ENCODE assay signal across 1 cellular context in the genomic region with DNA sequence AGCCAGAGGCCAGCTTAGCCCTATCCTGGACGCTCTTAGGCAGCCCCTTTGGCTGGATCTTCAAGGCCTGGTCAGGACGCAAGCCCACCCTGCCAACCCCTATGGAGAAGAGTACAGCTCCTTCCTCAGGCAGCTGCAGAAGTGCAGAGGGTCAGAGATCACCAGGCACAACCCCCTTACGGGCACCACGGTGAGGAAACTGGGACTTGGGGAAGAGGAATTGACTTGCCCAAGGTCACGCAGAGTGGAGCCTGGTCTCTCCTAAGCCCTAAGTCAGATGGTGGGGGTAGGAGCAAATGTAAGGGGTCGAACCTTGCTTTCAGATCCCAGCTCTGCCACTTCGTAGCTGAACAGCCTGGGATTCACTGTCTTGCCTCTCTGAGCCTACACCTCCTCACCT.
TF ChIP-seq lines count a peak whose summit lies in the region.

No MANE protein-coding gene starts in this region.

TF ChIP-seq in GM12878, 131 proteins besides CTCF, POLR2A, EP300 and RAD21:
- no peak for TF ChIP-seq SREBF1 (IDR thresholded peaks at IDR 0.05; ENCODE audit: low read length)
- no peak for TF ChIP-seq CHD2 (IDR thresholded peaks at IDR 0.05; ENCODE audit: borderline replicate concordance, low read depth, low read length)
- TF ChIP-seq NR2C1 (IDR thresholded peaks at IDR 0.05) = no peak
- no peak for TF ChIP-seq KAT2A (conservative IDR thresholded peaks at IDR 0.05; ENCODE audit: control insufficient read depth, low read depth, low read length)
- TF ChIP-seq NFXL1 (IDR thresholded peaks at IDR 0.05; ENCODE audit: borderline replicate concordance) = no peak
- no peak for TF ChIP-seq CREB1 (IDR thresholded peaks at IDR 0.05; ENCODE audit: low read depth)
- no peak for TF ChIP-seq MTA2 (IDR thresholded peaks at IDR 0.05; ENCODE audit: low read depth)
- TF ChIP-seq, protein P1, sequence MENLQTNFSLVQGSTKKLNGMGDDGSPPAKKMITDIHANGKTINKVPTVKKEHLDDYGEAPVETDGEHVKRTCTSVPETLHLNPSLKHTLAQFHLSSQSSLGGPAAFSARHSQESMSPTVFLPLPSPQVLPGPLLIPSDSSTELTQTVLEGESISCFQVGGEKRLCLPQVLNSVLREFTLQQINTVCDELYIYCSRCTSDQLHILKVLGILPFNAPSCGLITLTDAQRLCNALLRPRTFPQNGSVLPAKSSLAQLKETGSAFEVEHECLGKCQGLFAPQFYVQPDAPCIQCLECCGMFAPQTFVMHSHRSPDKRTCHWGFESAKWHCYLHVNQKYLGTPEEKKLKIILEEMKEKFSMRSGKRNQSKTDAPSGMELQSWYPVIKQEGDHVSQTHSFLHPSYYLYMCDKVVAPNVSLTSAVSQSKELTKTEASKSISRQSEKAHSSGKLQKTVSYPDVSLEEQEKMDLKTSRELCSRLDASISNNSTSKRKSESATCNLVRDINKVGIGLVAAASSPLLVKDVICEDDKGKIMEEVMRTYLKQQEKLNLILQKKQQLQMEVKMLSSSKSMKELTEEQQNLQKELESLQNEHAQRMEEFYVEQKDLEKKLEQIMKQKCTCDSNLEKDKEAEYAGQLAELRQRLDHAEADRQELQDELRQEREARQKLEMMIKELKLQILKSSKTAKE (IDR thresholded peaks at IDR 0.05; ENCODE audit: low read depth, poor library complexity, severe bottlenecking) = no peak
- TF ChIP-seq PAX5 (IDR thresholded peaks at IDR 0.05; ENCODE audit: borderline replicate concordance, low read depth, low read length) = no peak
- TF ChIP-seq, protein P2, sequence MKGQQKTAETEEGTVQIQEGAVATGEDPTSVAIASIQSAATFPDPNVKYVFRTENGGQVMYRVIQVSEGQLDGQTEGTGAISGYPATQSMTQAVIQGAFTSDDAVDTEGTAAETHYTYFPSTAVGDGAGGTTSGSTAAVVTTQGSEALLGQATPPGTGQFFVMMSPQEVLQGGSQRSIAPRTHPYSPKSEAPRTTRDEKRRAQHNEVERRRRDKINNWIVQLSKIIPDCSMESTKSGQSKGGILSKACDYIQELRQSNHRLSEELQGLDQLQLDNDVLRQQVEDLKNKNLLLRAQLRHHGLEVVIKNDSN (IDR thresholded peaks at IDR 0.05; ENCODE audit: borderline replicate concordance, extremely low read length, insufficient read depth, low read depth, low read length) = no peak
- no peak for TF ChIP-seq STAT3 (IDR thresholded peaks at IDR 0.05; ENCODE audit: low read depth, low read length)
- TF ChIP-seq ZNF622 (IDR thresholded peaks at IDR 0.05) = no peak
- TF ChIP-seq SP1 (IDR thresholded peaks at IDR 0.05; ENCODE audit: low read depth, low read length) = no peak
- TF ChIP-seq, protein P3, sequence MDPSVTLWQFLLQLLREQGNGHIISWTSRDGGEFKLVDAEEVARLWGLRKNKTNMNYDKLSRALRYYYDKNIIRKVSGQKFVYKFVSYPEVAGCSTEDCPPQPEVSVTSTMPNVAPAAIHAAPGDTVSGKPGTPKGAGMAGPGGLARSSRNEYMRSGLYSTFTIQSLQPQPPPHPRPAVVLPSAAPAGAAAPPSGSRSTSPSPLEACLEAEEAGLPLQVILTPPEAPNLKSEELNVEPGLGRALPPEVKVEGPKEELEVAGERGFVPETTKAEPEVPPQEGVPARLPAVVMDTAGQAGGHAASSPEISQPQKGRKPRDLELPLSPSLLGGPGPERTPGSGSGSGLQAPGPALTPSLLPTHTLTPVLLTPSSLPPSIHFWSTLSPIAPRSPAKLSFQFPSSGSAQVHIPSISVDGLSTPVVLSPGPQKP (IDR thresholded peaks at IDR 0.05; ENCODE audit: low read depth, low read length) = no peak
- TF ChIP-seq NFIC (IDR thresholded peaks at IDR 0.05; ENCODE audit: low read depth, low read length) = no peak
